Comparison of ENCODE assay signal across 9 cellular contexts in genomic region chr7:27697861-27698430, GRCh38. TPM values are rescaled to one million over a fixed set of nuclear protein-coding genes. Genes with fewer than 3 reads are reported as not detected.
DNase-seq lines count a peak whose midpoint lies in the region; ATAC-seq, FAIRE-seq and TF ChIP-seq lines count a peak whose summit lies in the region.
"Had no signal": no experiment of that assay in that cellular context is flagged by ENCODE, and none has a peak within 500 bp of the region (broad histone marks: within the 10 kb centered on the region; RNA-seq: fewer than 3 reads in every experiment).

No MANE protein-coding gene starts in this region.

- intact Hi-C loops in Right ventricle myocardium inferior (cut with DNase I) (no loop called here), kidney (cut with DNase I) (no loop called here)

- H3K4me3 Mint-ChIP-seq in activated T-cell treated with anti-CD3 and anti-CD28 coated beads, Interleukin-2, amount 50 U/mL, for 4 hours: no peak overlapping the region

- H3K36me3 ChIP-seq in right atrium auricular region: no peaks in the 10 kb centered on the region
- H3K36me3 ChIP-seq in kidney (ENCODE audit: control insufficient read depth in 1 of 2, insufficient read depth in 2 of 2, low read length in 2 of 2): no peaks in the 10 kb centered on the region
- H3K36me3 ChIP-seq in MG63: no peaks in the 10 kb centered on the region

- H3K4me1 ChIP-seq in right atrium auricular region (no peaks in the 10 kb centered on the region), kidney (ENCODE audit: control insufficient read depth in 1 of 2, insufficient read depth in 1 of 2, low read depth in 1 of 2, low read length in 2 of 2) (no peaks in the 10 kb centered on the region)

- H3K27ac ChIP-seq in right atrium auricular region (no peak overlapping the region), kidney (ENCODE audit: low read depth in 2 of 2, low read length in 2 of 2) (no peak overlapping the region)
- H3K27ac ChIP-seq: VCaP had no signal

- H3K9ac ChIP-seq in kidney (ENCODE audit: low read length in 2 of 2): no peak overlapping the region

- no peak for TF ChIP-seq CTCF in right atrium auricular region (IDR thresholded peaks at IDR 0.05)
- no peak for TF ChIP-seq CTCF in kidney (IDR thresholded peaks at IDR 0.05; ENCODE audit: borderline replicate concordance, extremely low read depth, insufficient read depth)

- H3K27me3 ChIP-seq in right atrium auricular region (no peaks in the 10 kb centered on the region), MG63 (no peaks in the 10 kb centered on the region)

- DNase-seq in Right ventricle myocardium inferior (ENCODE audit: missing footprints): peak; percentile 68
- DNase-seq in right atrium auricular region (ENCODE audit: low spot score): no peak
- peak; percentile 71 for DNase-seq in SIG-M5 (lab: John Stamatoyannopoulos, UW)
- DNase-seq in kidney: peak; percentile 73
- no peak for DNase-seq in MG63
- no peak for DNase-seq in activated T-cell treated with anti-CD3 and anti-CD28 coated beads, Interleukin-2, amount 50 U/mL, for 4 hours
- no peak for DNase-seq in DMS153 treated with DMSO at 0.1 percent for 48 hours (lab: John Stamatoyannopoulos, UW; ENCODE audit: unreplicated experiment)

- FAIRE-seq in kidney (lab: Jason Lieb, UNC): no peak

- H3K9me3 Mint-ChIP-seq in activated T-cell treated with anti-CD3 and anti-CD28 coated beads, Interleukin-2, amount 50 U/mL, for 4 hours: no peaks in the 10 kb centered on the region

- H3K27me3 Mint-ChIP-seq in activated T-cell treated with anti-CD3 and anti-CD28 coated beads, Interleukin-2, amount 50 U/mL, for 4 hours (ENCODE audit: low read depth): peaks cover 12% of the 10 kb centered on the region

- H3K4me3 ChIP-seq in right atrium auricular region (no peak overlapping the region), kidney (ENCODE audit: low read length in 2 of 2) (no peak overlapping the region), MG63 (no peak overlapping the region)

- ATAC-seq in Right ventricle myocardium inferior: peak; percentile 46
- ATAC-seq in HG03108 (IDR thresholded peaks at IDR 0.05; ENCODE audit: unreplicated experiment): peak; percentile 79
- ATAC-seq in activated T-cell treated with anti-CD3 and anti-CD28 coated beads, Interleukin-2, amount 50 U/mL, for 4 hours: no peak

- H3K4me1 Mint-ChIP-seq in activated T-cell treated with anti-CD3 and anti-CD28 coated beads, Interleukin-2, amount 50 U/mL, for 4 hours (ENCODE audit: low read depth): no peaks in the 10 kb centered on the region

- H3K36me3 Mint-ChIP-seq in activated T-cell treated with anti-CD3 and anti-CD28 coated beads, Interleukin-2, amount 50 U/mL, for 4 hours (ENCODE audit: insufficient read depth): no peaks in the 10 kb centered on the region

- H3K9me3 ChIP-seq in right atrium auricular region (no peaks in the 10 kb centered on the region), kidney (ENCODE audit: control insufficient read depth in 1 of 2, low read length in 2 of 2) (no peaks in the 10 kb centered on the region), MG63 (no peaks in the 10 kb centered on the region)

RNA-seq across cellular contexts. Expression of gene HIBADH, which starts 35.3 kb away (rescaled TPM):
- total RNA-seq in Right ventricle myocardium inferior (108 TPM), right atrium auricular region (10 to 100 TPM; 42.0 to 95.0 TPM), kidney (42.6 TPM)
- polyA plus RNA-seq in kidney (ENCODE audit: insufficient read depth, low read depth, low replicate concordance): 160 TPM
- total RNA-seq in MG63 (2014; rRNA removed; shearing (Covaris generic); ENCODE audit: low replicate concordance): 19.0 and 31.0 TPM in 2 replicates
- 10 to 100 TPM in 2 of 3 donors, 1 to 10 TPM in 1; 9.8 to 10.9 (median 10.8) TPM for total RNA-seq in activated T-cell treated with anti-CD3 and anti-CD28 coated beads, Interleukin-2, amount 50 U/mL, for 4 hours

RNA-seq across cellular contexts. Expression of gene TAX1BP1, which starts 42.0 kb away (rescaled TPM):
- total RNA-seq in Right ventricle myocardium inferior (169 TPM), right atrium auricular region (100 to 1,000 TPM in 1 of 2 donors, 10 to 100 TPM in 1; 90.0 to 124 TPM), kidney (113 TPM)
- polyA plus RNA-seq in kidney (ENCODE audit: insufficient read depth, low read depth, low replicate concordance): 88.4 TPM
- total RNA-seq in MG63 (2014; rRNA removed; shearing (Covaris generic); ENCODE audit: low replicate concordance): 18.6 and 27.3 TPM in 2 replicates
- total RNA-seq in activated T-cell treated with anti-CD3 and anti-CD28 coated beads, Interleukin-2, amount 50 U/mL, for 4 hours: 10 to 100 TPM; 52.3 to 68.5 (median 62.0) TPM

Comparison
In these comparisons a context has a peak if more than half of its experiments do, and no peak if none do; other contexts are left out.
1. DNase-seq: peak in Right ventricle myocardium inferior (single experiment), SIG-M5 (single experiment) and kidney (single experiment); none in right atrium auricular region (single experiment), MG63 (single experiment), activated T-cell treated with anti-CD3 and anti-CD28 coated beads, Interleukin-2, amount 50 U/mL, for 4 hours (single experiment) and DMS153 treated with DMSO at 0.1 percent for 48 hours (single experiment).
2. ATAC-seq: peak in Right ventricle myocardium inferior (single experiment) and HG03108 (single experiment); none in activated T-cell treated with anti-CD3 and anti-CD28 coated beads, Interleukin-2, amount 50 U/mL, for 4 hours (0 of 2).